30 cellular contexts compared by ENCODE assay signal in genomic region chr4:41797260-41797659, GRCh38. TPM values are rescaled to one million over a fixed set of nuclear protein-coding genes. Genes with fewer than 3 reads are reported as not detected.
"Had no signal": no experiment of that assay in that cellular context is flagged by ENCODE, and none has a peak within 500 bp of the region (broad histone marks: within the 10 kb centered on the region; RNA-seq: fewer than 3 reads in every experiment).

No MANE protein-coding gene starts in this region.

- H3K36me3 Mint-ChIP-seq: activated naive CD8-positive, alpha-beta T cell; immature natural killer cell; stimulated activated naive B cell treated with anti-CD40 and anti-IgM and Interleukin-4, amounts not matched to agents 10 μg/mL and 1 μg/mL and 100 μg/mL, for 72 hours had no signal

- H3K27ac ChIP-seq: adrenal gland, ascending aorta, foreskin keratinocyte, hepatocyte, transverse colon had no signal

- H3K36me3 ChIP-seq: adrenal gland, ascending aorta, transverse colon had no signal

- DNase-seq: activated B cell treated with CpG ODN at 0.5 μM for 24 hours; activated CD4-positive, alpha-beta T cell treated with anti-CD3 and anti-CD28 coated beads for 36 hours; activated CD4-positive, alpha-beta T cell treated with anti-CD3 and anti-CD28 coated beads, Interleukin-2, amount 50 U/mL, for 4 hours; activated CD8-positive, alpha-beta memory T cell treated with anti-CD3 and anti-CD28 coated beads for 24 hours; activated CD8-positive, alpha-beta memory T cell treated with anti-CD3 and anti-CD28 coated beads, Interleukin-2, amount 50 U/mL, for 4 hours; activated naive CD4-positive, alpha-beta T cell; activated T-cell treated with anti-CD3 and anti-CD28 coated beads, Interleukin-2, amount 50 U/mL, for 4 hours; adrenal gland; effector memory CD4-positive, alpha-beta T cell; foreskin keratinocyte; immature natural killer cell; kidney glomerular epithelial cell; left ventricle myocardium superior; mammary epithelial cell; occipital lobe; posterior cingulate gyrus; stimulated activated CD4-positive, alpha-beta T cell treated with anti-CD3 and anti-CD28 coated beads, Interleukin-2, amount 100 ng/mL, for 48 hours; stimulated activated CD8-positive, alpha-beta memory T cell treated with anti-CD3 and anti-CD28 coated beads, Interleukin-4, amount 100 ng/mL, for 48 hours; stimulated activated naive B cell treated with anti-CD40 and anti-IgM and Interleukin-4, amounts not matched to agents 10 μg/mL and 1 μg/mL and 100 μg/mL, for 72 hours; T1000; transverse colon had no signal

- ATAC-seq: activated CD4-positive, alpha-beta T cell treated with anti-CD3 and anti-CD28 coated beads for 36 hours; activated T-cell treated with anti-CD3 and anti-CD28 coated beads, Interleukin-2, amount 50 U/mL, for 4 hours; foreskin keratinocyte; stimulated activated naive B cell treated with anti-CD40 and anti-IgM and Interleukin-4, amounts not matched to agents 10 μg/mL and 1 μg/mL and 100 μg/mL, for 72 hours had no signal

- H3K4me3 ChIP-seq: adrenal gland, ascending aorta, hepatocyte, transverse colon had no signal

- H3K9me3 Mint-ChIP-seq: activated B cell treated with CpG ODN at 0.5 μM for 24 hours; activated T-cell treated with anti-CD3 and anti-CD28 coated beads, Interleukin-2, amount 50 U/mL, for 4 hours; activated T-helper 2 cell treated with anti-CD3 and anti-CD28 coated beads, Interferon-gamma antibody, Interleukin-2, Interleukin-4, amounts not matched to agents 10 μg/mL and 5 μg/mL and 100 μg/mL, durations not matched to agents 14 hours and 24 hours and 36 hours; central memory CD8-positive, alpha-beta T cell; nephron progenitor cell had no signal

- H3K4me3 Mint-ChIP-seq: activated B cell treated with CpG ODN at 0.5 μM for 24 hours; activated CD4-positive, alpha-beta T cell treated with anti-CD3 and anti-CD28 coated beads for 36 hours; activated naive CD8-positive, alpha-beta T cell; activated T-cell treated with anti-CD3 and anti-CD28 coated beads, Interleukin-2, amount 50 U/mL, for 4 hours; central memory CD8-positive, alpha-beta T cell; immature natural killer cell; nephron progenitor cell; stimulated activated naive B cell treated with anti-CD40 and anti-IgM and Interleukin-4, amounts not matched to agents 10 μg/mL and 1 μg/mL and 100 μg/mL, for 72 hours had no signal

- H2AFZ ChIP-seq: hepatocyte had no signal

- H3K27ac Mint-ChIP-seq: activated B cell treated with CpG ODN at 0.5 μM for 24 hours; activated CD4-positive, alpha-beta T cell treated with anti-CD3 and anti-CD28 coated beads for 36 hours; activated naive CD8-positive, alpha-beta T cell; activated T-helper 2 cell treated with anti-CD3 and anti-CD28 coated beads, Interferon-gamma antibody, Interleukin-2, Interleukin-4, amounts not matched to agents 10 μg/mL and 5 μg/mL and 100 μg/mL, durations not matched to agents 14 hours and 24 hours and 36 hours; immature natural killer cell; nephron progenitor cell; stimulated activated naive B cell treated with anti-CD40 and anti-IgM and Interleukin-4, amounts not matched to agents 10 μg/mL and 1 μg/mL and 100 μg/mL, for 72 hours had no signal

- H3K4me1 ChIP-seq: adrenal gland, ascending aorta, foreskin keratinocyte, transverse colon had no signal

- H3K4me2 ChIP-seq: hepatocyte had no signal

- H3K27me3 ChIP-seq: adrenal gland, ascending aorta, transverse colon had no signal

- H3K4me1 Mint-ChIP-seq: activated B cell treated with CpG ODN at 0.5 μM for 24 hours; activated CD4-positive, alpha-beta T cell treated with anti-CD3 and anti-CD28 coated beads for 36 hours; central memory CD8-positive, alpha-beta T cell; immature natural killer cell; stimulated activated naive B cell treated with anti-CD40 and anti-IgM and Interleukin-4, amounts not matched to agents 10 μg/mL and 1 μg/mL and 100 μg/mL, for 72 hours had no signal

- H3K9me3 ChIP-seq: adrenal gland, ascending aorta, transverse colon had no signal

- H3K79me2 ChIP-seq: hepatocyte had no signal

RNA-seq across cellular contexts. Expression of gene PHOX2B, which starts 48.7 kb away (rescaled TPM):
- total RNA-seq: activated B cell treated with CpG ODN at 0.5 μM for 24 hours; activated CD4-positive, alpha-beta T cell treated with anti-CD3 and anti-CD28 coated beads for 36 hours; activated T-cell treated with anti-CD3 and anti-CD28 coated beads, Interleukin-2, amount 50 U/mL, for 4 hours; activated T-helper 2 cell treated with anti-CD3 and anti-CD28 coated beads, Interferon-gamma antibody, Interleukin-2, Interleukin-4, amounts not matched to agents 10 μg/mL and 5 μg/mL and 100 μg/mL, durations not matched to agents 14 hours and 24 hours and 36 hours; ascending aorta; dermis microvascular lymphatic vessel endothelial cell; foreskin keratinocyte; hepatocyte; left ventricle myocardium superior; mammary epithelial cell; occipital lobe; temporal lobe had no signal
- polyA plus RNA-seq: esophagus, foreskin keratinocyte, hepatocyte, immature natural killer cell, mammary epithelial cell had no signal
